ENCODE assay signal across 8 cellular contexts in the genomic region with DNA sequence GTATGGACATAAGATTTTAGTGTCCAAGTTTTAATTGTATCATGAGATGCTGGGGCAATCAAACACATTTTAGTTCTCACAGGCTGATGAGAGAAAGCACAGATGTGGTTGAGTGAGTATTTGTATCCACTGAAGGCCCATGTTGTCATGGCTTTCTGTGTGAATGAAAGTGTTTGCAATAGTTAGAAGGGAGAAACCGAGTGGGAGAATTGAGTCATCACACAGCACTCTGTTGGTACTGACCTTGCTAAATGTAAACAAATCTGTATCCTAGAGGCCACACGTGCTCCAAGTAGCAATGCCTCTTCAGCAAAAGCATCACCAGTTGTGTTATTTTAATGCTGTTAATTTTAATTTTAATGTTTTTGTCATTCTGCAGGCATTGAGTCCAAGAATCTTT.
DNase-seq lines count a peak whose midpoint lies in the region; ATAC-seq and TF ChIP-seq lines count a peak whose summit lies in the region.

No MANE protein-coding gene starts in this region.

- H3K27ac Mint-ChIP-seq in CD14-positive monocyte = no peak overlapping the region

- ATAC-seq in GM18909 (IDR thresholded peaks at IDR 0.05; ENCODE audit: poor library complexity, unreplicated experiment) = peak; percentile 99
- peak; percentile 100 for ATAC-seq in HG03060 (IDR thresholded peaks at IDR 0.05; ENCODE audit: low read depth, unreplicated experiment)
- no peak for ATAC-seq in activated CD4-positive, CD25-positive, alpha-beta regulatory T cell treated with anti-CD3 and anti-CD28 coated beads, Interleukin-2, amount 50 U/mL, for 24 hours

- POLR2A ChIA-PET in AG04449 (lab: Yijun Ruan, JAX) = no interaction called here

- in situ Hi-C loops in astrocyte of the spinal cord (cut with HindIII; ENCODE audit: low sequenced_read_pairs) = no loop called here

- H3K4me3 ChIP-seq in AG04449 (ENCODE audit: low read depth, low read length) (no peak overlapping the region), astrocyte of the spinal cord (ENCODE audit: low read depth, low read length) (no peak overlapping the region)

- no peaks in the 10 kb centered on the region for H3K4me1 Mint-ChIP-seq in CD14-positive monocyte

- H3K9me3 Mint-ChIP-seq in CD14-positive monocyte = no peaks in the 10 kb centered on the region

- H3K27me3 Mint-ChIP-seq in CD14-positive monocyte (ENCODE audit: low read depth in 3 of 3) = peaks cover 0 to 2% (median 2%) of the 10 kb centered on the region in 3 donors

- peak; percentile 86 for DNase-seq in AG04449 (ENCODE audit: low read depth, low spot score)
- DNase-seq in astrocyte of the spinal cord (ENCODE audit: low read depth, low spot score) = peak; percentile 85
- DNase-seq in CD14-positive monocyte (ENCODE audit: low spot score) = no peak
- no peak for DNase-seq in NCI-H2227 (lab: John Stamatoyannopoulos, UW; ENCODE audit: unreplicated experiment)
- DNase-seq in GDM1 (lab: John Stamatoyannopoulos, UW) = no peak

- no peaks in the 10 kb centered on the region for H3K36me3 Mint-ChIP-seq in CD14-positive monocyte

- TF ChIP-seq CTCF in AG04449 (IDR thresholded peaks at IDR 0.05; ENCODE audit: insufficient read depth, low read length, missing control alignments) = no peak
- no peak for TF ChIP-seq CTCF in astrocyte of the spinal cord (IDR thresholded peaks at IDR 0.05; ENCODE audit: low read depth, low read length)
- no peak for TF ChIP-seq CTCF in CD14-positive monocyte (IDR thresholded peaks at IDR 0.05)

- H3K4me3 Mint-ChIP-seq in CD14-positive monocyte = no peak overlapping the region

- CTCF ChIA-PET in AG04449 (lab: Yijun Ruan, JAX) = no interaction called here

- intact Hi-C loops in CD14-positive monocyte (cut with micrococcal nuclease) = no loop called here

Comparison
In these comparisons a context has a peak if more than half of its experiments do, and no peak if none do; other contexts are left out.
1. DNase-seq: peak in AG04449 (single experiment) and astrocyte of the spinal cord (single experiment); none in CD14-positive monocyte (single experiment), NCI-H2227 (single experiment) and GDM1 (single experiment).
2. ATAC-seq: peak in GM18909 (single experiment) and HG03060 (single experiment); none in activated CD4-positive, CD25-positive, alpha-beta regulatory T cell treated with anti-CD3 and anti-CD28 coated beads, Interleukin-2, amount 50 U/mL, for 24 hours (0 of 2).